ENCODE assay signal across 8 cellular contexts in the genomic region with DNA sequence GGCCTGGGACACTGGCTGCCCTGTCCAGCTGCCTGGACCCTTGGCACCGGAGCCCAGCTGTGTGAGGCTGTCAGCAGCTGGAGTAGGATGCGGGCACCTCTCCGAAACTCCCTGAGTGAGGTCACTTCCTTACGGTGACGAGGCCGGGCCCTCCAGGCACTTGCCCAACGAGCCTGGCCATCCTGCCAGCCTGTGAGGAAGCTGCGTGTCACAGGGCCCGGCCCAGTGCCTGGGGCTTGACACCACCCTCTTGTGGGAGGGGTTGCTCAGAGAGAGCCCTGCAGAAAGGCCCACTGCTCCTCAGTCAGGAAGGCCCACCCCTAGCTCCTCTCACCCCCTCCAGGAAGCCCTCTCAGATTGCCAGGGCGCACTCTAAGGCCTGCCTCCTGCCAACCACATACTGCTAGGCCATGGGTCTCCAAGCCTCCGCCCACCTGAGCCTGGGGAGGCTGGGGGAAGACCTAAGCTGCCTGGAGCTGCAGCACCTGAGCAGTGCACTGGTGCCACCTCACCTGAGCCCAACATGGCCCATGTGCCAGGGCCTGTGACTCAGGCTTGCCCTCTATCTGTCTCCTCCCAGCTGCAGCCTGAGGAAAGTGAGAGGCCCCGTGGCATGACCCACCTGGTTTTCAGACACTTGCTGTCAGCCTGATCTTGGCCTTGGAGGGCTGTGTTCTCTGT. TPM values are rescaled to one million over a fixed set of nuclear protein-coding genes. Genes with fewer than 3 reads are reported as not detected.
DNase-seq lines count a peak whose midpoint lies in the region; ATAC-seq and TF ChIP-seq lines count a peak whose summit lies in the region.

No MANE protein-coding gene starts in this region.

- peaks cover 4% of the 10 kb centered on the region for H3K27me3 Mint-ChIP-seq in activated CD4-positive, alpha-beta T cell treated with anti-CD3 and anti-CD28 coated beads, Interleukin-2, amount 10 ng/mL, durations not matched to agents 24 days and 14 days

- peak overlapping the region; percentile 42 for H3K4me3 ChIP-seq in PC-3 (ENCODE audit: low read length)
- peak overlapping the region; percentile 31 for H3K4me3 ChIP-seq in thoracic aorta

- no peak overlapping the region for H3K4me3 Mint-ChIP-seq in activated CD4-positive, alpha-beta T cell treated with anti-CD3 and anti-CD28 coated beads, Interleukin-2, amount 10 ng/mL, durations not matched to agents 24 days and 14 days

- peak; percentile 85 for DNase-seq in activated CD4-positive, alpha-beta T cell treated with anti-CD3 and anti-CD28 coated beads, Interleukin-2, amount 10 ng/mL, durations not matched to agents 24 days and 14 days
- DNase-seq in activated CD4-positive, alpha-beta T cell treated with anti-CD3 and anti-CD28 coated beads for 1 hour, result no peak
- DNase-seq in PC-3, result peak; percentile 96
- DNase-seq in astrocyte of the hippocampus (ENCODE audit: low read depth, low spot score), result peak; percentile 74
- peak; percentile 89 for DNase-seq in islet precursor cell
- DNase-seq in thoracic aorta (ENCODE audit: low spot score), result peak; percentile 65
- no peak for DNase-seq in NCI-H1436 treated with DMSO at 0.1 percent for 48 hours (lab: John Stamatoyannopoulos, UW)

- no peaks in the 10 kb centered on the region for H3K9me2 ChIP-seq in PC-3 (replicated peaks; ENCODE audit: low read length)

- no peak overlapping the region for H2AFZ ChIP-seq in PC-3 (ENCODE audit: low read length)

- H3K79me2 ChIP-seq in PC-3 (ENCODE audit: low read length), result peaks cover 7% of the 10 kb centered on the region

- peaks cover 3% of the 10 kb centered on the region for H3K9me3 Mint-ChIP-seq in activated CD4-positive, alpha-beta T cell treated with anti-CD3 and anti-CD28 coated beads, Interleukin-2, amount 10 ng/mL, durations not matched to agents 24 days and 14 days

- peak overlapping the region; percentile 83 for H3K9ac ChIP-seq in PC-3 (ENCODE audit: low read length)

- H3K27me3 ChIP-seq in PC-3 (ENCODE audit: low read length) (no peaks in the 10 kb centered on the region), thoracic aorta (replicated peaks; ENCODE audit: insufficient read depth) (no peaks in the 10 kb centered on the region)

- peaks cover 11% of the 10 kb centered on the region for H3K36me3 Mint-ChIP-seq in activated CD4-positive, alpha-beta T cell treated with anti-CD3 and anti-CD28 coated beads, Interleukin-2, amount 10 ng/mL, durations not matched to agents 24 days and 14 days (ENCODE audit: low read depth)

- H3K27ac ChIP-seq in PC-3 (ENCODE audit: low read length) (peak overlapping the region; percentile 94), thoracic aorta (peak overlapping the region; percentile 66 to 79)

- H4K20me1 ChIP-seq in PC-3 (ENCODE audit: low read length), result peaks cover 6% of the 10 kb centered on the region

- peak overlapping the region; percentile 25 for H3K27ac Mint-ChIP-seq in activated CD4-positive, alpha-beta T cell treated with anti-CD3 and anti-CD28 coated beads, Interleukin-2, amount 10 ng/mL, durations not matched to agents 24 days and 14 days

- H3K9me3 ChIP-seq in PC-3 (ENCODE audit: low read length) (peaks cover 5% of the 10 kb centered on the region; the same call in 1 of the 2 replicates), thoracic aorta (peaks cover 6% of the 10 kb centered on the region)

- CTCF ChIA-PET in PC-3 (lab: Charles Lee), result interaction anchor here (0.6 to 0.9 kb wide), 2 partner anchors 158 to 196 kb away, joined by 4 read pairs; no protein-coding TSS in a partner anchor

- no peaks in the 10 kb centered on the region for H3F3A ChIP-seq in PC-3 (ENCODE audit: low read length, unreplicated experiment)

- H3K4me2 ChIP-seq in PC-3 (ENCODE audit: low read length), result peak overlapping the region; percentile 75

- peaks cover 20% of the 10 kb centered on the region for H3K4me1 Mint-ChIP-seq in activated CD4-positive, alpha-beta T cell treated with anti-CD3 and anti-CD28 coated beads, Interleukin-2, amount 10 ng/mL, durations not matched to agents 24 days and 14 days

- no TSS peak for BruUV-seq in PC-3 (replicated peaks; lab: Mats Ljungman, UMichigan)

- H3K36me3 ChIP-seq in PC-3 (ENCODE audit: low read depth, low read length) (peaks cover 3% of the 10 kb centered on the region; the same call in 1 of the 2 replicates), thoracic aorta (no peaks in the 10 kb centered on the region)

- H3K4me1 ChIP-seq in PC-3 (ENCODE audit: insufficient read depth, low read length), result peaks cover 31% of the 10 kb centered on the region
- H3K4me1 ChIP-seq in thoracic aorta (ENCODE audit: control insufficient read depth in 1 of 2, low read depth in 2 of 2), result peaks cover 3 to 29% of the 10 kb centered on the region in 2 donors

- intact Hi-C loops in activated CD4-positive, alpha-beta T cell treated with anti-CD3 and anti-CD28 coated beads, Interleukin-2, amount 10 ng/mL, durations not matched to agents 24 days and 14 days (cut with micrococcal nuclease), result loop anchor here (5.0 kb wide), 1 partner anchor 44 kb away; no protein-coding TSS in a partner anchor
- intact Hi-C loops in PC-3 (cut with micrococcal nuclease), result loop anchor here (5.0 kb wide), 1 partner anchor 164 kb away; no protein-coding TSS in a partner anchor

- TF ChIP-seq CTCF in PC-3 (conservative IDR thresholded peaks at IDR 0.05; ENCODE audit: low read depth, low read length) (no peak), thoracic aorta (IDR thresholded peaks at IDR 0.05) (no peak)

- POLR2A ChIA-PET in PC-3 (lab: Charles Lee; ENCODE audit: unreplicated experiment), result no interaction called here

- ATAC-seq in PC-3 (peak; percentile 61), thoracic aorta (ENCODE audit: insufficient number of reproducible peaks, low FRiP score, low read depth) (peak; percentile 67), HG03571 (IDR thresholded peaks at IDR 0.05; ENCODE audit: unreplicated experiment) (no peak)

RNA-seq across cellular contexts. Expression of a gene that starts 4.3 kb away (rescaled TPM):
- 25.5 and 26.7 TPM in 2 replicates for total RNA-seq in activated CD4-positive, alpha-beta T cell treated with anti-CD3 and anti-CD28 coated beads, Interleukin-2, amount 10 ng/mL, durations not matched to agents 24 days and 14 days
- total RNA-seq in PC-3 (2014; rRNA removed), result 101 and 110 TPM in 2 replicates
- 10 to 100 TPM; 14.4 to 21.3 TPM for total RNA-seq in thoracic aorta

RNA-seq across cellular contexts. Expression of a gene that starts 47.9 kb away (rescaled TPM):
- total RNA-seq in activated CD4-positive, alpha-beta T cell treated with anti-CD3 and anti-CD28 coated beads, Interleukin-2, amount 10 ng/mL, durations not matched to agents 24 days and 14 days, result 1.8 and 2.0 TPM in 2 replicates
- total RNA-seq in PC-3 (2014; rRNA removed), result 12.0 and 12.9 TPM in 2 replicates
- total RNA-seq in thoracic aorta, result 10 to 100 TPM; 17.1 to 25.0 TPM

RNA-seq across cellular contexts. Expression of a gene that starts 58.6 kb away (rescaled TPM):
- 263 and 272 TPM in 2 replicates for total RNA-seq in activated CD4-positive, alpha-beta T cell treated with anti-CD3 and anti-CD28 coated beads, Interleukin-2, amount 10 ng/mL, durations not matched to agents 24 days and 14 days
- 115 and 160 TPM in 2 replicates for total RNA-seq in PC-3 (2014; rRNA removed)
- 10 to 100 TPM; 62.8 to 83.7 TPM for total RNA-seq in thoracic aorta

Comparison
In these comparisons a context has a peak if more than half of its experiments do, and no peak if none do; other contexts are left out.
1. DNase-seq: peak in activated CD4-positive, alpha-beta T cell treated with anti-CD3 and anti-CD28 coated beads, Interleukin-2, amount 10 ng/mL, durations not matched to agents 24 days and 14 days (single experiment), PC-3 (single experiment), astrocyte of the hippocampus (single experiment), islet precursor cell (single experiment) and thoracic aorta (single experiment); none in activated CD4-positive, alpha-beta T cell treated with anti-CD3 and anti-CD28 coated beads for 1 hour (single experiment) and NCI-H1436 treated with DMSO at 0.1 percent for 48 hours (single experiment).